ENCODE assay signal across 17 cellular contexts in genomic region chr11:102393272-102393730, GRCh38. TPM values are rescaled to one million over a fixed set of nuclear protein-coding genes. Genes with fewer than 3 reads are reported as not detected.
A peak's percentile ranks its signal among the peaks of the same experiment; 100 is the strongest.
DNase-seq lines count a peak whose midpoint lies in the region; ATAC-seq and TF ChIP-seq lines count a peak whose summit lies in the region.
"Had no signal": no experiment of that assay in that cellular context is flagged by ENCODE, and none has a peak within 500 bp of the region (broad histone marks: within the 10 kb centered on the region; RNA-seq: fewer than 3 reads in every experiment).

No MANE protein-coding gene starts in this region.

- no peak overlapping the region for H2BK15ac ChIP-seq in IMR-90 (ENCODE audit: low read depth, low read length)

- peaks cover 37% of the 10 kb centered on the region for H4K20me1 ChIP-seq in IMR-90 (ENCODE audit: insufficient read depth, low read length)

- peak overlapping the region; percentile 44 for H2AK9ac ChIP-seq in IMR-90 (replicated peaks; ENCODE audit: low read depth, low read length, poor library complexity)

- H4K91ac ChIP-seq in IMR-90 (ENCODE audit: insufficient read depth, low read depth, low read length), result no peak overlapping the region

- peak; percentile 15 for DNase-seq in activated CD4-positive, alpha-beta T cell treated with anti-CD3 and anti-CD28 coated beads for 36 hours
- DNase-seq in activated CD4-positive, alpha-beta T cell treated with anti-CD3 and anti-CD28 coated beads, Interleukin-2, amount 50 U/mL, for 48 hours, result no peak
- DNase-seq in IMR-90, result no peak
- no peak for DNase-seq in activated naive CD8-positive, alpha-beta T cell treated with anti-CD3 and anti-CD28 coated beads for 36 hours
- no peak for DNase-seq in nephron progenitor cell
- DNase-seq in KG1 (lab: John Stamatoyannopoulos, UW), result no peak
- no peak for DNase-seq in NCI-H82 (lab: John Stamatoyannopoulos, UW)
- DNase-seq in NCI-H748 (lab: John Stamatoyannopoulos, UW; ENCODE audit: unreplicated experiment), result no peak
- DNase-seq: left ventricle myocardium superior; NCI-H2171 treated with DMSO at 0.1 percent for 48 hours; stimulated activated CD4-positive, alpha-beta T cell treated with anti-CD3 and anti-CD28 coated beads, Interleukin-2, amount 100 ng/mL, for 24 hours; stimulated activated CD8-positive, alpha-beta memory T cell treated with anti-CD3 and anti-CD28 coated beads, Interleukin-4, amount 100 ng/mL, for 48 hours; SW 1271 had no signal

- no peak for ATAC-seq in activated CD4-positive, alpha-beta T cell treated with anti-CD3 and anti-CD28 coated beads for 36 hours
- ATAC-seq in IMR-90 (ENCODE audit: low read depth), result no peak
- ATAC-seq: left ventricle myocardium superior had no signal

- H3K4me3 Mint-ChIP-seq in activated CD4-positive, alpha-beta T cell treated with anti-CD3 and anti-CD28 coated beads for 36 hours, result no peak overlapping the region
- H3K4me3 Mint-ChIP-seq in activated naive CD8-positive, alpha-beta T cell treated with anti-CD3 and anti-CD28 coated beads for 36 hours, result no peak overlapping the region
- H3K4me3 Mint-ChIP-seq in nephron progenitor cell, result no peak overlapping the region
- H3K4me3 Mint-ChIP-seq: brain, nephron, type B pancreatic cell had no signal

- H3K18ac ChIP-seq in IMR-90 (ENCODE audit: low read depth, low read length), result no peak overlapping the region

- dilution Hi-C loops in IMR-90 (cut with HindIII; ENCODE audit: low sequenced_read_pairs, unreplicated experiment), result no loop called here

- H3K9me3 ChIP-seq in IMR-90 (ENCODE audit: control insufficient read depth, insufficient read depth, low read length), result no peaks in the 10 kb centered on the region
- H3K9me3 ChIP-seq: right atrium auricular region had no signal

- H3K79me1 ChIP-seq in IMR-90 (ENCODE audit: low read depth in 1 of 2, low read length in 2 of 2), result peaks cover 25 to 66% of the 10 kb centered on the region in 2 experiments

- H3K36me3 Mint-ChIP-seq in activated CD4-positive, alpha-beta T cell treated with anti-CD3 and anti-CD28 coated beads for 36 hours (ENCODE audit: low read depth), result peaks cover 53% of the 10 kb centered on the region
- peaks cover 59% of the 10 kb centered on the region for H3K36me3 Mint-ChIP-seq in activated naive CD8-positive, alpha-beta T cell treated with anti-CD3 and anti-CD28 coated beads for 36 hours
- H3K36me3 Mint-ChIP-seq in nephron progenitor cell (ENCODE audit: low read depth), result peaks cover 63% of the 10 kb centered on the region

- H3K27ac ChIP-seq in IMR-90 (ENCODE audit: insufficient read depth, low read length), result no peak overlapping the region
- H3K27ac ChIP-seq: right atrium auricular region had no signal

- no peak for TF ChIP-seq POLR2A in IMR-90 (IDR thresholded peaks at IDR 0.05; ENCODE audit: low read depth, low read length)

- H3K4me2 ChIP-seq in IMR-90 (ENCODE audit: low read depth, low read length), result no peak overlapping the region

- no peak overlapping the region for H2BK5ac ChIP-seq in IMR-90 (ENCODE audit: low read depth, low read length, poor library complexity, severe bottlenecking)

- CTCF ChIA-PET in activated CD4-positive, alpha-beta T cell treated with anti-CD3 and anti-CD28 coated beads for 36 hours (lab: Charles Lee), result interaction anchor here (0.6 to 4.6 kb wide), 17 partner anchors 10 to 273 kb away, joined by 3 to 20 read pairs (median 4); no protein-coding TSS in a partner anchor
- CTCF ChIA-PET in IMR-90 (lab: Yijun Ruan, JAX), result no interaction called here

- H2BK120ac ChIP-seq in IMR-90 (ENCODE audit: low read depth, low read length), result no peak overlapping the region

- no peaks in the 10 kb centered on the region for H3K27me3 Mint-ChIP-seq in activated CD4-positive, alpha-beta T cell treated with anti-CD3 and anti-CD28 coated beads for 36 hours
- H3K27me3 Mint-ChIP-seq in activated naive CD8-positive, alpha-beta T cell treated with anti-CD3 and anti-CD28 coated beads for 36 hours, result no peaks in the 10 kb centered on the region
- no peaks in the 10 kb centered on the region for H3K27me3 Mint-ChIP-seq in nephron progenitor cell (ENCODE audit: low read depth, poor library complexity)
- H3K27me3 Mint-ChIP-seq: type B pancreatic cell had no signal

- peaks cover 34% of the 10 kb centered on the region for H3K36me3 ChIP-seq in IMR-90 (ENCODE audit: control insufficient read depth, insufficient read depth, low read length)

- no peaks in the 10 kb centered on the region for H3K27me3 ChIP-seq in IMR-90 (ENCODE audit: control insufficient read depth, insufficient read depth, low read length)
- H3K27me3 ChIP-seq: right atrium auricular region had no signal

- intact Hi-C loops in activated CD4-positive, alpha-beta T cell treated with anti-CD3 and anti-CD28 coated beads for 36 hours (cut with DNase I, micrococcal nuclease), result loop anchor here in 1 of 2 experiments (5.0 kb wide), 1 partner anchor 36 kb away; no protein-coding TSS in a partner anchor
- intact Hi-C loops in IMR-90 (cut with micrococcal nuclease), result loop anchor here (5.0 kb wide), 1 partner anchor 59 kb away; the partner anchor contains the start of gene TMEM123

- H4K5ac ChIP-seq in IMR-90 (ENCODE audit: low read depth, low read length), result no peak overlapping the region

- H3K56ac ChIP-seq in IMR-90 (ENCODE audit: extremely low read depth, insufficient read depth, low read length), result no peak overlapping the region

- H3K9ac ChIP-seq in IMR-90 (ENCODE audit: low read depth, low read length), result no peak overlapping the region

- no peak overlapping the region for H3K4ac ChIP-seq in IMR-90 (ENCODE audit: low read depth, low read length)

- POLR2A ChIA-PET in activated CD4-positive, alpha-beta T cell treated with anti-CD3 and anti-CD28 coated beads for 36 hours (lab: Charles Lee), result interaction anchor here (0.6 to 1.7 kb wide), 3 partner anchors 14 to 273 kb away, joined by 3 to 7 read pairs (median 4); no protein-coding TSS in a partner anchor
- POLR2A ChIA-PET in IMR-90 (lab: Charles Lee; ENCODE audit: unreplicated experiment), result no interaction called here

- no peak for TF ChIP-seq RAD21 in IMR-90 (IDR thresholded peaks at IDR 0.05; ENCODE audit: low read length)

- peaks cover 16% of the 10 kb centered on the region; the same call in 1 of the 2 replicates for H3K9me1 ChIP-seq in IMR-90 (ENCODE audit: insufficient read depth, low read length)

- no peak overlapping the region for H3K14ac ChIP-seq in IMR-90 (replicated peaks; ENCODE audit: low read depth, low read length)

- H2AFZ ChIP-seq in IMR-90 (replicated peaks; ENCODE audit: low read length, poor library complexity), result no peak overlapping the region

- H3K23ac ChIP-seq in IMR-90 (ENCODE audit: low read depth, low read length), result no peak overlapping the region

- BruUV-seq in IMR-90 (replicated peaks; lab: Mats Ljungman, UMichigan), result no TSS peak

- peaks cover 1% of the 10 kb centered on the region for H3K9me3 Mint-ChIP-seq in activated CD4-positive, alpha-beta T cell treated with anti-CD3 and anti-CD28 coated beads for 36 hours (ENCODE audit: low read depth)
- H3K9me3 Mint-ChIP-seq in activated naive CD8-positive, alpha-beta T cell treated with anti-CD3 and anti-CD28 coated beads for 36 hours, result peaks cover 6% of the 10 kb centered on the region
- no peaks in the 10 kb centered on the region for H3K9me3 Mint-ChIP-seq in nephron progenitor cell
- H3K9me3 Mint-ChIP-seq: nephron, type B pancreatic cell had no signal

- peak overlapping the region; percentile 56 for H3K27ac Mint-ChIP-seq in activated CD4-positive, alpha-beta T cell treated with anti-CD3 and anti-CD28 coated beads for 36 hours
- peak overlapping the region; percentile 67 for H3K27ac Mint-ChIP-seq in activated naive CD8-positive, alpha-beta T cell treated with anti-CD3 and anti-CD28 coated beads for 36 hours
- H3K27ac Mint-ChIP-seq in nephron progenitor cell, result peak overlapping the region; percentile 88

- TF ChIP-seq CTCF in IMR-90 (conservative IDR thresholded peaks at IDR 0.05; ENCODE audit: low read depth, low read length) (no peak), nephron progenitor cell (IDR thresholded peaks at IDR 0.05) (no peak)

- 100% methylated on average over 2 of the region's 2 CpGs; no CpG with 5 or more reads in 1 of the 2 experiments for WGBS in IMR-90 (ENCODE audit: extremely low coverage in 2 of 2, insufficient read length in 1 of 2), 2 experiments

- H2AK5ac ChIP-seq in IMR-90 (ENCODE audit: low read depth, low read length), result no peak overlapping the region

- H3K4me3 ChIP-seq in IMR-90 (ENCODE audit: insufficient read depth, low read depth, low read length), result no peak overlapping the region
- H3K4me3 ChIP-seq: right atrium auricular region had no signal

- in situ Hi-C loops in IMR-90 (cut with MboI; ENCODE audit: low sequenced_read_pairs), result loop anchor here (5.0 to 25.0 kb wide), 2 partner anchors 104 to 106 kb away; no protein-coding TSS in a partner anchor

- H2BK20ac ChIP-seq in IMR-90 (ENCODE audit: low read depth, low read length), result no peak overlapping the region

- H4K8ac ChIP-seq in IMR-90 (ENCODE audit: low read depth in 2 of 2, low read length in 2 of 2), result no peak overlapping the region

- peaks cover 2% of the 10 kb centered on the region for H3K4me1 ChIP-seq in IMR-90 (ENCODE audit: control insufficient read depth, insufficient read depth, low read length)

- peaks cover 50% of the 10 kb centered on the region for H3K4me1 Mint-ChIP-seq in activated CD4-positive, alpha-beta T cell treated with anti-CD3 and anti-CD28 coated beads for 36 hours
- peaks cover 46% of the 10 kb centered on the region for H3K4me1 Mint-ChIP-seq in activated naive CD8-positive, alpha-beta T cell treated with anti-CD3 and anti-CD28 coated beads for 36 hours
- H3K4me1 Mint-ChIP-seq in nephron progenitor cell, result no peaks in the 10 kb centered on the region
- H3K4me1 Mint-ChIP-seq: nephron had no signal

TF ChIP-seq in IMR-90, 13 proteins besides CTCF, POLR2A, EP300 and RAD21 (continues in another document):
- no peak for TF ChIP-seq NFE2L2 (IDR thresholded peaks at IDR 0.05; ENCODE audit: low read depth, low read length)
- TF ChIP-seq BHLHE40 (IDR thresholded peaks at IDR 0.05; ENCODE audit: low read depth, low read length), result no peak
- TF ChIP-seq RFX5 (IDR thresholded peaks at IDR 0.05; ENCODE audit: low read depth, low read length), result no peak
- TF ChIP-seq CHD1 (IDR thresholded peaks at IDR 0.05; ENCODE audit: low read depth, low read length), result no peak

RNA-seq across cellular contexts. Expression of gene BIRC2, which starts 46.3 kb away (rescaled TPM):
- total RNA-seq in activated CD4-positive, alpha-beta T cell treated with anti-CD3 and anti-CD28 coated beads for 36 hours, result 10 to 100 TPM; 33.0 to 48.8 TPM
- total RNA-seq in IMR-90 (2012; rRNA removed), result 112 and 204 TPM in 2 replicates
- polyA plus RNA-seq in IMR-90 (2012; rRNA removed), result 40.4 and 48.0 TPM in 2 replicates
- 9.2 and 19.6 TPM in 2 replicates for polyA plus RNA-seq in IMR-90 (2012; cell fraction: cytosol; rRNA removed)
- polyA plus RNA-seq in IMR-90 (2012; cell fraction: nucleus; rRNA removed; ENCODE audit: low replicate concordance), result 8.4 and 78.2 TPM in 2 replicates
- total RNA-seq in activated naive CD8-positive, alpha-beta T cell treated with anti-CD3 and anti-CD28 coated beads for 36 hours, result 10 to 100 TPM; 29.6 to 30.7 TPM

RNA-seq across cellular contexts. Expression of gene TMEM123, which starts 59.3 kb away (rescaled TPM):
- 100 to 1,000 TPM; 179 to 392 TPM for total RNA-seq in activated CD4-positive, alpha-beta T cell treated with anti-CD3 and anti-CD28 coated beads for 36 hours
- 127 and 138 TPM in 2 replicates for total RNA-seq in IMR-90 (2012; rRNA removed)
- 96.9 and 191 TPM in 2 replicates for polyA plus RNA-seq in IMR-90 (2012; rRNA removed)
- 27.3 and 34.3 TPM in 2 replicates for polyA plus RNA-seq in IMR-90 (2012; cell fraction: cytosol; rRNA removed)
- polyA plus RNA-seq in IMR-90 (2012; cell fraction: nucleus; rRNA removed; ENCODE audit: low replicate concordance), result 5.9 and 19.4 TPM in 2 replicates
- 100 to 1,000 TPM; 299 to 310 TPM for total RNA-seq in activated naive CD8-positive, alpha-beta T cell treated with anti-CD3 and anti-CD28 coated beads for 36 hours
